In genomic region chr17:80964231-80964856, GRCh38 we compare ENCODE assay signal across 21 cellular contexts. TPM values are rescaled to one million over a fixed set of nuclear protein-coding genes. Genes with fewer than 3 reads are reported as not detected.
A peak's percentile ranks its signal among the peaks of the same experiment; 100 is the strongest.
DNase-seq lines count a peak whose midpoint lies in the region; ATAC-seq and TF ChIP-seq lines count a peak whose summit lies in the region.
"Had no signal": no experiment of that assay in that cellular context is flagged by ENCODE, and none has a peak within 500 bp of the region (broad histone marks: within the 10 kb centered on the region; RNA-seq: fewer than 3 reads in every experiment).

No MANE protein-coding gene starts in this region.

- H3K27ac Mint-ChIP-seq in glutamatergic neuron (ENCODE audit: unreplicated experiment) (no peak overlapping the region), neural crest cell (ENCODE audit: unreplicated experiment) (peak overlapping the region; percentile 50)

- H3K27ac ChIP-seq in stomach smooth muscle (ENCODE audit: low read length), result peak overlapping the region; percentile 18
- H3K27ac ChIP-seq: 22Rv1, C4-2B had no signal

- H3K36me3 Mint-ChIP-seq in glutamatergic neuron (ENCODE audit: unreplicated experiment), result no peaks in the 10 kb centered on the region
- peaks cover 4% of the 10 kb centered on the region for H3K36me3 Mint-ChIP-seq in neural crest cell (ENCODE audit: low read depth)

- peaks cover 9% of the 10 kb centered on the region for H3K9me3 Mint-ChIP-seq in glutamatergic neuron (ENCODE audit: unreplicated experiment)
- no peaks in the 10 kb centered on the region for H3K9me3 Mint-ChIP-seq in neural crest cell
- H3K9me3 Mint-ChIP-seq: IgD-negative memory B cell had no signal

- peaks cover 10% of the 10 kb centered on the region for H3K4me1 Mint-ChIP-seq in glutamatergic neuron (ENCODE audit: low read depth, unreplicated experiment)
- peaks cover 4% of the 10 kb centered on the region for H3K4me1 Mint-ChIP-seq in neural crest cell

- no peaks in the 10 kb centered on the region for H3K27me3 ChIP-seq in stomach smooth muscle (ENCODE audit: control insufficient read depth in 1 of 2, insufficient read depth in 2 of 2, low read length in 2 of 2)

- H3K4me3 ChIP-seq in stomach smooth muscle (ENCODE audit: low read length in 2 of 2), result no peak overlapping the region

- ATAC-seq in HG03521 (IDR thresholded peaks at IDR 0.05; ENCODE audit: unreplicated experiment), result no peak
- ATAC-seq in Right ventricle myocardium superior (ENCODE audit: poor library complexity), result no peak
- ATAC-seq: Right ventricle myocardium inferior had no signal

- H3K9ac ChIP-seq in stomach smooth muscle (ENCODE audit: low read length in 2 of 2), result no peak overlapping the region

- intact Hi-C loops in Right ventricle myocardium superior (cut with DNase I), result no loop called here

- H3K9me3 ChIP-seq in stomach smooth muscle (ENCODE audit: control insufficient read depth in 2 of 2, low read length in 2 of 2), result no peaks in the 10 kb centered on the region

- no peak overlapping the region for H3K4me3 Mint-ChIP-seq in glutamatergic neuron (ENCODE audit: unreplicated experiment)
- H3K4me3 Mint-ChIP-seq in neural crest cell, result no peak overlapping the region

- H3K4me1 ChIP-seq in stomach smooth muscle (ENCODE audit: control insufficient read depth, insufficient read depth, low read length), result peaks cover 43% of the 10 kb centered on the region

- H3K27me3 Mint-ChIP-seq in glutamatergic neuron (ENCODE audit: unreplicated experiment) (peaks cover 2% of the 10 kb centered on the region), neural crest cell (ENCODE audit: low read depth) (no peaks in the 10 kb centered on the region)
- H3K27me3 Mint-ChIP-seq: IgD-negative memory B cell had no signal

- peaks cover 2 to 3% of the 10 kb centered on the region in 2 donors for H3K36me3 ChIP-seq in stomach smooth muscle (ENCODE audit: control insufficient read depth in 2 of 2, insufficient read depth in 2 of 2, low read length in 2 of 2)

- DNase-seq in NCI-H2107 (lab: John Stamatoyannopoulos, UW) (peak; percentile 31), NCI-H2107 treated with DMSO at 0.1 percent for 48 hours (lab: John Stamatoyannopoulos, UW; ENCODE audit: unreplicated experiment) (no peak), glutamatergic neuron (peak; percentile 18), neural crest cell (ENCODE audit: low read depth, low spot score) (no peak), DMS53 (lab: John Stamatoyannopoulos, UW) (no peak), Right ventricle myocardium superior (no peak)
- DNase-seq: AML-193; DMS79 treated with DMSO at 0.1 percent for 48 hours; HCEC 1CT; Karpas-422; NCI-H1436 treated with DMSO at 0.1 percent for 48 hours; NCI-H2029; NCI-H510A; NCI-H748 treated with DMSO at 0.1 percent for 48 hours; NK-92 treated with Interleukin-12 subunit alpha and Interleukin-12 subunit beta, amount 100 ng/mL, for 24 hours had no signal

- no peak for TF ChIP-seq CTCF in glutamatergic neuron (IDR thresholded peaks at IDR 0.05; ENCODE audit: partially characterized antibody, unreplicated experiment)
- TF ChIP-seq CTCF in neural crest cell (conservative IDR thresholded peaks at IDR 0.05), result no peak

RNA-seq across cellular contexts. Expression of gene CHMP6, which starts 27.3 kb away (rescaled TPM):
- 24.3 TPM for total RNA-seq in glutamatergic neuron (ENCODE audit: unreplicated experiment)
- total RNA-seq in neural crest cell, result 32.7 and 33.2 TPM in 2 replicates
- 13.6 TPM for total RNA-seq in Right ventricle myocardium superior

Comparison
In these comparisons a context has a peak if more than half of its experiments do, and no peak if none do; other contexts are left out.
1. DNase-seq: peak in NCI-H2107 (single experiment) and glutamatergic neuron (single experiment); none in NCI-H2107 treated with DMSO at 0.1 percent for 48 hours (single experiment), neural crest cell (single experiment), DMS53 (single experiment) and Right ventricle myocardium superior (single experiment).